Comparison of ENCODE assay signal across 2 cellular contexts in the genomic region with DNA sequence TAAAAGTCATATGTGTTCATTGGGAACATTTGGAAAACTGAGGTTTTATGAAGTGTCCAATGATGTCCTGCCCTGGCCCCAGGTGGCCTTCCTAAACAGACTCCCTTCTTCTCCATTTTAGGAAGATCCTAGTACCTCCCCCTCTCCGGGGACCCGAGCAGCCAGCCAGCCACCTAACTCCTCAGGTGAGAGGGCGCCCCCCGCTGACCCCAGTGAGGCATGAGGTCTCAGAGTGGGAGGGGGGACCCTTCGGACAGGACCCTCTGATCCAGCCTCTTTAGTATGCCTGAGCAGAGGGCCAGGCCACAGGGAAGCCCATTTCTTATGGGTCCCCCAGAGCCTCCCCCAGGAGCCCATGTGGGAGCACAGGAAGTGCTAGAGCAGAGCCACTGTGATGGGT.
TF ChIP-seq lines count a peak whose summit lies in the region.

No MANE protein-coding gene starts in this region.

TF ChIP-seq in SK-N-SH, 30 proteins besides CTCF, POLR2A, EP300 and RAD21:
- TF ChIP-seq, protein P1, sequence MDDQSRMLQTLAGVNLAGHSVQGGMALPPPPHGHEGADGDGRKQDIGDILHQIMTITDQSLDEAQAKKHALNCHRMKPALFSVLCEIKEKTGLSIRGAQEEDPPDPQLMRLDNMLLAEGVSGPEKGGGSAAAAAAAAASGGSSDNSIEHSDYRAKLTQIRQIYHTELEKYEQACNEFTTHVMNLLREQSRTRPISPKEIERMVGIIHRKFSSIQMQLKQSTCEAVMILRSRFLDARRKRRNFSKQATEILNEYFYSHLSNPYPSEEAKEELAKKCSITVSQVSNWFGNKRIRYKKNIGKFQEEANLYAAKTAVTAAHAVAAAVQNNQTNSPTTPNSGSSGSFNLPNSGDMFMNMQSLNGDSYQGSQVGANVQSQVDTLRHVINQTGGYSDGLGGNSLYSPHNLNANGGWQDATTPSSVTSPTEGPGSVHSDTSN (IDR thresholded peaks at IDR 0.05) = no peak
- TF ChIP-seq FOXJ3 (CRISPR knock-in tag; IDR thresholded peaks at IDR 0.05) (no peak), RXRA (IDR thresholded peaks at IDR 0.05; ENCODE audit: borderline replicate concordance, low read depth) (no peak), GABPA (IDR thresholded peaks at IDR 0.05; ENCODE audit: low read depth) (no peak), POLR2AphosphoS5 (IDR thresholded peaks at IDR 0.05; ENCODE audit: low read depth, low read length) (no peak), MXI1 (IDR thresholded peaks at IDR 0.05; ENCODE audit: low read depth, low read length) (no peak), SMC3 (IDR thresholded peaks at IDR 0.05; ENCODE audit: low read depth, low read length) (no peak), NRF1 (IDR thresholded peaks at IDR 0.05; ENCODE audit: low read depth, low read length) (no peak), ELF1 (IDR thresholded peaks at IDR 0.05) (no peak), MEF2A (IDR thresholded peaks at IDR 0.05; ENCODE audit: borderline replicate concordance, low read depth) (no peak), TAF1 (IDR thresholded peaks at IDR 0.05; ENCODE audit: borderline replicate concordance, low read depth, low read length) (no peak), TCF12 (IDR thresholded peaks at IDR 0.05) (no peak), TEAD4 (IDR thresholded peaks at IDR 0.05; ENCODE audit: borderline replicate concordance, insufficient read depth) (no peak), RCOR1 (IDR thresholded peaks at IDR 0.05; ENCODE audit: low read length) (no peak), SIN3A (IDR thresholded peaks at IDR 0.05; ENCODE audit: borderline replicate concordance, low read depth, low read length) (no peak)
- TF ChIP-seq, protein P2, sequence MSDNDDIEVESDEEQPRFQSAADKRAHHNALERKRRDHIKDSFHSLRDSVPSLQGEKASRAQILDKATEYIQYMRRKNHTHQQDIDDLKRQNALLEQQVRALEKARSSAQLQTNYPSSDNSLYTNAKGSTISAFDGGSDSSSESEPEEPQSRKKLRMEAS (IDR thresholded peaks at IDR 0.05; ENCODE audit: low read depth) = no peak
- TF ChIP-seq, protein P3, sequence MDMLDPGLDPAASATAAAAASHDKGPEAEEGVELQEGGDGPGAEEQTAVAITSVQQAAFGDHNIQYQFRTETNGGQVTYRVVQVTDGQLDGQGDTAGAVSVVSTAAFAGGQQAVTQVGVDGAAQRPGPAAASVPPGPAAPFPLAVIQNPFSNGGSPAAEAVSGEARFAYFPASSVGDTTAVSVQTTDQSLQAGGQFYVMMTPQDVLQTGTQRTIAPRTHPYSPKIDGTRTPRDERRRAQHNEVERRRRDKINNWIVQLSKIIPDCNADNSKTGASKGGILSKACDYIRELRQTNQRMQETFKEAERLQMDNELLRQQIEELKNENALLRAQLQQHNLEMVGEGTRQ (IDR thresholded peaks at IDR 0.05; ENCODE audit: borderline replicate concordance, low read depth, low read length) = no peak
- TF ChIP-seq, protein P4, sequence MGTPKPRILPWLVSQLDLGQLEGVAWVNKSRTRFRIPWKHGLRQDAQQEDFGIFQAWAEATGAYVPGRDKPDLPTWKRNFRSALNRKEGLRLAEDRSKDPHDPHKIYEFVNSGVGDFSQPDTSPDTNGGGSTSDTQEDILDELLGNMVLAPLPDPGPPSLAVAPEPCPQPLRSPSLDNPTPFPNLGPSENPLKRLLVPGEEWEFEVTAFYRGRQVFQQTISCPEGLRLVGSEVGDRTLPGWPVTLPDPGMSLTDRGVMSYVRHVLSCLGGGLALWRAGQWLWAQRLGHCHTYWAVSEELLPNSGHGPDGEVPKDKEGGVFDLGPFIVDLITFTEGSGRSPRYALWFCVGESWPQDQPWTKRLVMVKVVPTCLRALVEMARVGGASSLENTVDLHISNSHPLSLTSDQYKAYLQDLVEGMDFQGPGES (IDR thresholded peaks at IDR 0.05; ENCODE audit: low read depth, low read length) = no peak
- TF ChIP-seq, protein P5, sequence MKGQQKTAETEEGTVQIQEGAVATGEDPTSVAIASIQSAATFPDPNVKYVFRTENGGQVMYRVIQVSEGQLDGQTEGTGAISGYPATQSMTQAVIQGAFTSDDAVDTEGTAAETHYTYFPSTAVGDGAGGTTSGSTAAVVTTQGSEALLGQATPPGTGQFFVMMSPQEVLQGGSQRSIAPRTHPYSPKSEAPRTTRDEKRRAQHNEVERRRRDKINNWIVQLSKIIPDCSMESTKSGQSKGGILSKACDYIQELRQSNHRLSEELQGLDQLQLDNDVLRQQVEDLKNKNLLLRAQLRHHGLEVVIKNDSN (IDR thresholded peaks at IDR 0.05; ENCODE audit: borderline replicate concordance, low read depth) = no peak

TF ChIP-seq in SK-N-SH treated with all-trans-retinoic acid at 6 μM for 48 hours, 23 proteins besides CTCF, POLR2A, EP300 and RAD21:
- TF ChIP-seq, protein P6, sequence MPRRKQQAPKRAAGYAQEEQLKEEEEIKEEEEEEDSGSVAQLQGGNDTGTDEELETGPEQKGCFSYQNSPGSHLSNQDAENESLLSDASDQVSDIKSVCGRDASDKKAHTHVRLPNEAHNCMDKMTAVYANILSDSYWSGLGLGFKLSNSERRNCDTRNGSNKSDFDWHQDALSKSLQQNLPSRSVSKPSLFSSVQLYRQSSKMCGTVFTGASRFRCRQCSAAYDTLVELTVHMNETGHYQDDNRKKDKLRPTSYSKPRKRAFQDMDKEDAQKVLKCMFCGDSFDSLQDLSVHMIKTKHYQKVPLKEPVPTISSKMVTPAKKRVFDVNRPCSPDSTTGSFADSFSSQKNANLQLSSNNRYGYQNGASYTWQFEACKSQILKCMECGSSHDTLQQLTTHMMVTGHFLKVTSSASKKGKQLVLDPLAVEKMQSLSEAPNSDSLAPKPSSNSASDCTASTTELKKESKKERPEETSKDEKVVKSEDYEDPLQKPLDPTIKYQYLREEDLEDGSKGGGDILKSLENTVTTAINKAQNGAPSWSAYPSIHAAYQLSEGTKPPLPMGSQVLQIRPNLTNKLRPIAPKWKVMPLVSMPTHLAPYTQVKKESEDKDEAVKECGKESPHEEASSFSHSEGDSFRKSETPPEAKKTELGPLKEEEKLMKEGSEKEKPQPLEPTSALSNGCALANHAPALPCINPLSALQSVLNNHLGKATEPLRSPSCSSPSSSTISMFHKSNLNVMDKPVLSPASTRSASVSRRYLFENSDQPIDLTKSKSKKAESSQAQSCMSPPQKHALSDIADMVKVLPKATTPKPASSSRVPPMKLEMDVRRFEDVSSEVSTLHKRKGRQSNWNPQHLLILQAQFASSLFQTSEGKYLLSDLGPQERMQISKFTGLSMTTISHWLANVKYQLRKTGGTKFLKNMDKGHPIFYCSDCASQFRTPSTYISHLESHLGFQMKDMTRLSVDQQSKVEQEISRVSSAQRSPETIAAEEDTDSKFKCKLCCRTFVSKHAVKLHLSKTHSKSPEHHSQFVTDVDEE (CRISPR knock-in tag; IDR thresholded peaks at IDR 0.05) = no peak
- TF ChIP-seq ZC3H10 (CRISPR knock-in tag; IDR thresholded peaks at IDR 0.05) (no peak), RARB (CRISPR knock-in tag; IDR thresholded peaks at IDR 0.05) (no peak), ZFP3 (CRISPR knock-in tag; IDR thresholded peaks at IDR 0.05) (no peak), ARNTL (CRISPR knock-in tag; IDR thresholded peaks at IDR 0.05; ENCODE audit: borderline replicate concordance, low read depth) (no peak), BACH2 (CRISPR knock-in tag; IDR thresholded peaks at IDR 0.05; ENCODE audit: borderline replicate concordance) (no peak), ZFP30 (CRISPR knock-in tag; IDR thresholded peaks at IDR 0.05) (no peak), ESRRG (CRISPR knock-in tag; IDR thresholded peaks at IDR 0.05) (no peak), SNAI2 (CRISPR knock-in tag; IDR thresholded peaks at IDR 0.05) (no peak), TCF4 (CRISPR knock-in tag; IDR thresholded peaks at IDR 0.05; ENCODE audit: borderline replicate concordance) (no peak), ZNF8 (CRISPR knock-in tag; IDR thresholded peaks at IDR 0.05) (no peak), OSR1 (CRISPR knock-in tag; IDR thresholded peaks at IDR 0.05) (no peak), GLIS3 (CRISPR knock-in tag; IDR thresholded peaks at IDR 0.05) (no peak)
- TF ChIP-seq, protein P7, sequence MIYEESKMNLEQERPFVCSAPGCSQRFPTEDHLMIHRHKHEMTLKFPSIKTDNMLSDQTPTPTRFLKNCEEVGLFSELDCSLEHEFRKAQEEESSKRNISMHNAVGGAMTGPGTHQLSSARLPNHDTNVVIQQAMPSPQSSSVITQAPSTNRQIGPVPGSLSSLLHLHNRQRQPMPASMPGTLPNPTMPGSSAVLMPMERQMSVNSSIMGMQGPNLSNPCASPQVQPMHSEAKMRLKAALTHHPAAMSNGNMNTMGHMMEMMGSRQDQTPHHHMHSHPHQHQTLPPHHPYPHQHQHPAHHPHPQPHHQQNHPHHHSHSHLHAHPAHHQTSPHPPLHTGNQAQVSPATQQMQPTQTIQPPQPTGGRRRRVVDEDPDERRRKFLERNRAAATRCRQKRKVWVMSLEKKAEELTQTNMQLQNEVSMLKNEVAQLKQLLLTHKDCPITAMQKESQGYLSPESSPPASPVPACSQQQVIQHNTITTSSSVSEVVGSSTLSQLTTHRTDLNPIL (CRISPR knock-in tag; IDR thresholded peaks at IDR 0.05; ENCODE audit: low read depth) = no peak
- TF ChIP-seq, protein P8, sequence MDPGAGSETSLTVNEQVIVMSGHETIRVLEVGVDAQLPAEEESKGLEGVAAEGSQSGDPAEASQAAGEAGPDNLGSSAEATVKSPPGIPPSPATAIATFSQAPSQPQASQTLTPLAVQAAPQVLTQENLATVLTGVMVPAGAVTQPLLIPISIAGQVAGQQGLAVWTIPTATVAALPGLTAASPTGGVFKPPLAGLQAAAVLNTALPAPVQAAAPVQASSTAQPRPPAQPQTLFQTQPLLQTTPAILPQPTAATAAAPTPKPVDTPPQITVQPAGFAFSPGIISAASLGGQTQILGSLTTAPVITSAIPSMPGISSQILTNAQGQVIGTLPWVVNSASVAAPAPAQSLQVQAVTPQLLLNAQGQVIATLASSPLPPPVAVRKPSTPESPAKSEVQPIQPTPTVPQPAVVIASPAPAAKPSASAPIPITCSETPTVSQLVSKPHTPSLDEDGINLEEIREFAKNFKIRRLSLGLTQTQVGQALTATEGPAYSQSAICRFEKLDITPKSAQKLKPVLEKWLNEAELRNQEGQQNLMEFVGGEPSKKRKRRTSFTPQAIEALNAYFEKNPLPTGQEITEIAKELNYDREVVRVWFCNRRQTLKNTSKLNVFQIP (CRISPR knock-in tag; IDR thresholded peaks at IDR 0.05; ENCODE audit: borderline replicate concordance, low read depth) = no peak
